1 cellular context compared by ENCODE assay signal in the genomic region with DNA sequence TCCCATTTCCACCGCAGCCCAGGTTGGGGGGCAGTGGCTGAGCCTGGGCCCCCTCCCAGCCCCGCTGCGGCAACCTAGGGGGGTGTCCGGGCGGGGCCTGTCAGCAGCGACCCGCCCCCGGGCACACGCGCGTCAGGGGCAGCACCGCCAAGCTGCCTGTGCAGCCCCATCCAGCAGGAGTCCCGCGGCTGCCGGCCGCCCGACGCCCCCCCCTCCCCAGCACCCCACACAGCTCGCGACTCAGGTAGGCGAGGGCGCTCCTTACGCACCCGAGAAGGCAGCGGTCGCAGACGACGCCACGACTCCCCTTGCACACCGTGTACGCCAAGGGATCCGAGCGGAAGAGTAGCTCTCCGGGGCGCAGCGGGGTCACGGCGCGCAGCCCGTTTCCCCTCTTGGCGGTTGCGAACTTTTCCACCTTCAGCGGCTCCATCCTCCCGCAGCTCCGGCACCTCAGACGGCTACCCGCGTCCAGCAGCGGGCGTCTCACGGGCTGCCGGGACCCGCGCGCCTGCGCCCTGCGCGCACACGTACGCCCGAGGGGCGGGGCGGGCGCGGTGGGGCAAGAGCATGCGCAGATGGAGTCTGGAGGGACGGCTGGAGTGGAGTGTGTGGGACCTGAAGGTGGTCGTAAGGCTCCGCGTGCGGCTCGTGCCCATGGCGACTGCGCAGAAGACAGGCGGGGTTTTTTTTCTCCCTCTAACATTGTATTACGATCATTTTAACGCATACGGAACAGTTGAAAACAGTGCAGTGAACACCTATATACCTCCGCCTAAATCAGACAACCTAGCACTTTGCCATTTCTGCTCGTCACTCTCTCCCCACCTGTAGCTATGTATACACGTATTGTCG.
TF ChIP-seq lines count a peak whose summit lies in the region.

A gene (minus strand): TSS at position 495 of the 855 bp plus-strand sequence.

TF ChIP-seq in IMR-90, 13 proteins besides CTCF, POLR2A, EP300 and RAD21:
- TF ChIP-seq BHLHE40 (IDR thresholded peaks at IDR 0.05; ENCODE audit: low read depth, low read length) (0 out of 2 replicates have a peak, but pooled peaks have one; percentile 5), MAFK (IDR thresholded peaks at IDR 0.05; ENCODE audit: low read depth, low read length) (no peak), MAZ (IDR thresholded peaks at IDR 0.05; ENCODE audit: borderline replicate concordance, low read depth, low read length) (peak; percentile 81; the same call in 1 of the 2 replicates), MXI1 (IDR thresholded peaks at IDR 0.05; ENCODE audit: borderline replicate concordance, low read depth, low read length) (0 out of 2 replicates have a peak, but pooled peaks have one; percentile 32)
